In the genomic region with DNA sequence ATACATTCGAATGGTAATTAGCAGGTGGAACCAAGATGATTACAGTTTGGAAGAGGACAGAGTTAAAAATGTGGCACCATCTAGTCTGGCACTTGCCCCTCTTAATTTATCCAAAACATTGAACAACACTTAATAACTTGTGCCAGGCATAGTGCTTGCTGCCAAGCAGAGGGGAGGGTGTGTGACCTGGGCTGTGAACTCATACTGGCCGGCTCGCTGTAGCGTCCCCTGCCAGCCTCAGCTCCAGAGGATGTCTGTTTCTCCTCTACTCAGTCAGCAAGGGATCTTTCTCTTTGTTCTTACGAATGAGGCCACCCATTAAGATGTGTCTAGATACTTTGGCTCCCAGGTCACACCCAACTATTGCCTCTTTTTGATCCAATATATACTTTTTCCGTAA, we compare ENCODE assay signal across 9 cellular contexts.
DNase-seq lines count a peak whose midpoint lies in the region; ATAC-seq and TF ChIP-seq lines count a peak whose summit lies in the region.
"Had no signal": no experiment of that assay in that cellular context is flagged by ENCODE, and none has a peak within 500 bp of the region (broad histone marks: within the 10 kb centered on the region; RNA-seq: fewer than 3 reads in every experiment).

No MANE protein-coding gene starts in this region.

- peak overlapping the region; percentile 61 to 84 for H3K4me3 Mint-ChIP-seq in activated T-cell treated with anti-CD3 and anti-CD28 coated beads, Interleukin-2, amount 50 U/mL, for 72 hours
- peak overlapping the region; percentile 64 for H3K4me3 Mint-ChIP-seq in activated naive CD8-positive, alpha-beta T cell treated with anti-CD3 and anti-CD28 coated beads, Interleukin-2, amount 50 U/mL, for 24 hours
- peak overlapping the region; percentile 77 for H3K4me3 Mint-ChIP-seq in stimulated activated naive B cell treated with anti-CD40 and anti-IgM and Interleukin-4, amounts not matched to agents 10 μg/mL and 1 μg/mL and 100 μg/mL, for 72 hours
- H3K4me3 Mint-ChIP-seq in endodermal cell = no peak overlapping the region
- H3K4me3 Mint-ChIP-seq: neural progenitor cell had no signal

- no peak overlapping the region for H3K4me3 ChIP-seq in endodermal cell (ENCODE audit: low read length)
- H3K4me3 ChIP-seq: neural progenitor cell had no signal

- DNase-seq in activated T-cell treated with anti-CD3 and anti-CD28 coated beads, Interleukin-2, amount 50 U/mL, for 72 hours = no peak
- no peak for DNase-seq in activated T-cell treated with anti-CD3 and anti-CD28 coated beads, Interleukin-2, amount 50 U/mL, for 48 hours
- no peak for DNase-seq in activated naive CD8-positive, alpha-beta T cell treated with anti-CD3 and anti-CD28 coated beads, Interleukin-2, amount 50 U/mL, for 24 hours
- DNase-seq in stimulated activated naive B cell treated with anti-CD40 and anti-IgM and Interleukin-4, amounts not matched to agents 10 μg/mL and 1 μg/mL and 100 μg/mL, for 72 hours = no peak
- DNase-seq in NCI-H2081 (lab: John Stamatoyannopoulos, UW) (no peak), endodermal cell (no peak)

- H3K27ac ChIP-seq in endodermal cell (ENCODE audit: low read depth, low read length) = no peak overlapping the region
- H3K27ac ChIP-seq: neural progenitor cell had no signal

- peak overlapping the region; percentile 93 for H3K27ac Mint-ChIP-seq in activated T-cell treated with anti-CD3 and anti-CD28 coated beads, Interleukin-2, amount 50 U/mL, for 72 hours
- H3K27ac Mint-ChIP-seq in activated naive CD8-positive, alpha-beta T cell treated with anti-CD3 and anti-CD28 coated beads, Interleukin-2, amount 50 U/mL, for 24 hours = peak overlapping the region; percentile 97
- H3K27ac Mint-ChIP-seq in stimulated activated naive B cell treated with anti-CD40 and anti-IgM and Interleukin-4, amounts not matched to agents 10 μg/mL and 1 μg/mL and 100 μg/mL, for 72 hours = peak overlapping the region; percentile 98
- H3K27ac Mint-ChIP-seq in endodermal cell = no peak overlapping the region
- H3K27ac Mint-ChIP-seq: neural progenitor cell had no signal

- H3K36me3 ChIP-seq in endodermal cell (ENCODE audit: control insufficient read depth, insufficient read depth, low read length) = no peaks in the 10 kb centered on the region
- H3K36me3 ChIP-seq: neural progenitor cell had no signal

- peaks cover 3% of the 10 kb centered on the region for H3K4me1 ChIP-seq in endodermal cell (ENCODE audit: control insufficient read depth, insufficient read depth, low read length)
- H3K4me1 ChIP-seq: neural progenitor cell had no signal

- TF ChIP-seq CTCF in endodermal cell (conservative IDR thresholded peaks at IDR 0.05) = no peak

- peaks cover 9 to 16% of the 10 kb centered on the region in 2 donors for H3K9me3 Mint-ChIP-seq in activated T-cell treated with anti-CD3 and anti-CD28 coated beads, Interleukin-2, amount 50 U/mL, for 72 hours
- peaks cover 19% of the 10 kb centered on the region for H3K9me3 Mint-ChIP-seq in activated naive CD8-positive, alpha-beta T cell treated with anti-CD3 and anti-CD28 coated beads, Interleukin-2, amount 50 U/mL, for 24 hours
- H3K9me3 Mint-ChIP-seq in stimulated activated naive B cell treated with anti-CD40 and anti-IgM and Interleukin-4, amounts not matched to agents 10 μg/mL and 1 μg/mL and 100 μg/mL, for 72 hours = peaks cover 8 to 10% of the 10 kb centered on the region in 2 donors
- no peaks in the 10 kb centered on the region for H3K9me3 Mint-ChIP-seq in endodermal cell

- no peak overlapping the region for H3K9ac ChIP-seq in endodermal cell (ENCODE audit: extremely low read depth, low read length, poor library complexity, severe bottlenecking)
- H3K9ac ChIP-seq: neural progenitor cell had no signal

- H3K27me3 Mint-ChIP-seq in activated T-cell treated with anti-CD3 and anti-CD28 coated beads, Interleukin-2, amount 50 U/mL, for 72 hours (ENCODE audit: low read depth) = peaks cover 14% of the 10 kb centered on the region
- no peaks in the 10 kb centered on the region for H3K27me3 Mint-ChIP-seq in activated naive CD8-positive, alpha-beta T cell treated with anti-CD3 and anti-CD28 coated beads, Interleukin-2, amount 50 U/mL, for 24 hours
- H3K27me3 Mint-ChIP-seq in stimulated activated naive B cell treated with anti-CD40 and anti-IgM and Interleukin-4, amounts not matched to agents 10 μg/mL and 1 μg/mL and 100 μg/mL, for 72 hours = no peaks in the 10 kb centered on the region
- H3K27me3 Mint-ChIP-seq in endodermal cell (ENCODE audit: insufficient read depth) = no peaks in the 10 kb centered on the region

- no peaks in the 10 kb centered on the region for H3K9me3 ChIP-seq in endodermal cell (ENCODE audit: control insufficient read depth, low read length)

- H3K36me3 Mint-ChIP-seq in activated T-cell treated with anti-CD3 and anti-CD28 coated beads, Interleukin-2, amount 50 U/mL, for 72 hours (ENCODE audit: insufficient read depth in 2 of 2) = peaks cover 16 to 23% of the 10 kb centered on the region in 2 donors
- H3K36me3 Mint-ChIP-seq in activated naive CD8-positive, alpha-beta T cell treated with anti-CD3 and anti-CD28 coated beads, Interleukin-2, amount 50 U/mL, for 24 hours (ENCODE audit: low read depth) = peaks cover 33% of the 10 kb centered on the region
- peaks cover 4 to 23% of the 10 kb centered on the region in 2 donors for H3K36me3 Mint-ChIP-seq in stimulated activated naive B cell treated with anti-CD40 and anti-IgM and Interleukin-4, amounts not matched to agents 10 μg/mL and 1 μg/mL and 100 μg/mL, for 72 hours
- no peaks in the 10 kb centered on the region for H3K36me3 Mint-ChIP-seq in endodermal cell (ENCODE audit: low read depth)
- H3K36me3 Mint-ChIP-seq: neural progenitor cell had no signal

- H3K27me3 ChIP-seq in endodermal cell (ENCODE audit: control insufficient read depth, insufficient read depth, low read length, poor library complexity, severe bottlenecking) = no peaks in the 10 kb centered on the region
- H3K27me3 ChIP-seq: neural progenitor cell had no signal

- 93 to 100% methylated on average over 4 to 6 of the region's 6 CpGs for WGBS in endodermal cell (ENCODE audit: insufficient coverage in 1 of 2, insufficient read length in 1 of 2), 2 experiments

- ATAC-seq in activated T-cell treated with anti-CD3 and anti-CD28 coated beads, Interleukin-2, amount 50 U/mL, for 72 hours (replicated peaks in 1 of 2) = no peak
- peak; percentile 2 for ATAC-seq in HG03045 (IDR thresholded peaks at IDR 0.05; ENCODE audit: unreplicated experiment)
- ATAC-seq in activated naive CD8-positive, alpha-beta T cell treated with anti-CD3 and anti-CD28 coated beads, Interleukin-2, amount 50 U/mL, for 24 hours = no peak
- peak; percentile 9 to 16 for ATAC-seq in stimulated activated naive B cell treated with anti-CD40 and anti-IgM and Interleukin-4, amounts not matched to agents 10 μg/mL and 1 μg/mL and 100 μg/mL, for 72 hours (replicated peaks)
- ATAC-seq in GM18519 (IDR thresholded peaks at IDR 0.05; ENCODE audit: low FRiP score, unreplicated experiment) = no peak

- peaks cover 60% of the 10 kb centered on the region for H3K4me1 Mint-ChIP-seq in activated T-cell treated with anti-CD3 and anti-CD28 coated beads, Interleukin-2, amount 50 U/mL, for 72 hours (ENCODE audit: low read depth)
- peaks cover 74% of the 10 kb centered on the region for H3K4me1 Mint-ChIP-seq in activated naive CD8-positive, alpha-beta T cell treated with anti-CD3 and anti-CD28 coated beads, Interleukin-2, amount 50 U/mL, for 24 hours
- H3K4me1 Mint-ChIP-seq in stimulated activated naive B cell treated with anti-CD40 and anti-IgM and Interleukin-4, amounts not matched to agents 10 μg/mL and 1 μg/mL and 100 μg/mL, for 72 hours = peaks cover 58 to 78% of the 10 kb centered on the region in 2 donors
- H3K4me1 Mint-ChIP-seq in endodermal cell = peaks cover 2% of the 10 kb centered on the region

Comparison
In these comparisons a context has a peak if more than half of its experiments do, and no peak if none do; other contexts are left out.
1. ATAC-seq: peak in HG03045 (single experiment) and stimulated activated naive B cell treated with anti-CD40 and anti-IgM and Interleukin-4, amounts not matched to agents 10 μg/mL and 1 μg/mL and 100 μg/mL, for 72 hours (2 of 2); none in activated T-cell treated with anti-CD3 and anti-CD28 coated beads, Interleukin-2, amount 50 U/mL, for 72 hours (0 of 2), activated naive CD8-positive, alpha-beta T cell treated with anti-CD3 and anti-CD28 coated beads, Interleukin-2, amount 50 U/mL, for 24 hours (single experiment) and GM18519 (single experiment).